ENCODE assay signal across 27 cellular contexts in genomic region chr6:53479871-53480270, GRCh38.
"Had no signal": no experiment of that assay in that cellular context is flagged by ENCODE, and none has a peak within 500 bp of the region (broad histone marks: within the 10 kb centered on the region; RNA-seq: fewer than 3 reads in every experiment).

No MANE protein-coding gene starts in this region.

- H3K9me3 ChIP-seq: esophagus squamous epithelium, gastrocnemius medialis, heart right ventricle, left lung, lower lobe of right lung had no signal

- H3K36me3 ChIP-seq: esophagus squamous epithelium, gastrocnemius medialis, heart right ventricle, left lung, lower lobe of right lung had no signal

- H3K4me1 Mint-ChIP-seq: endodermal cell had no signal

- FAIRE-seq: colon, endometrium, islet of Langerhans, keratinocyte had no signal

- H3K4me3 ChIP-seq: coronary artery, dorsolateral prefrontal cortex, esophagus squamous epithelium, gastrocnemius medialis, heart right ventricle, left lung, lower lobe of right lung had no signal

- DNase-seq: dermis blood vessel endothelial cell; dorsolateral prefrontal cortex; effector CD8-positive, alpha-beta T cell; effector memory CD8-positive, alpha-beta T cell; endodermal cell; erythroblast; esophagus squamous epithelium; foreskin fibroblast; foreskin melanocyte; gastrocnemius medialis; glutamatergic neuron; head of caudate nucleus; heart right ventricle; hippocampal formation; left cardiac atrium; left lung; left ventricle myocardium superior; lower lobe of right lung; mesendoderm; midbrain had no signal

- H3K27ac Mint-ChIP-seq: effector memory CD8-positive, alpha-beta T cell; endodermal cell had no signal

- ATAC-seq: effector memory CD8-positive, alpha-beta T cell; esophagus mucosa; gastrocnemius medialis; heart right ventricle; left cardiac atrium; left lung; left ventricle myocardium superior; lower lobe of right lung had no signal

- H3K27me3 ChIP-seq: dorsolateral prefrontal cortex, gastrocnemius medialis, left lung had no signal

- H3K4me3 Mint-ChIP-seq: effector memory CD8-positive, alpha-beta T cell; endodermal cell had no signal

- H3K27ac ChIP-seq: coronary artery, dorsolateral prefrontal cortex, epithelial cell of prostate, esophagus squamous epithelium, gastrocnemius medialis, heart right ventricle, left lung, lower lobe of right lung had no signal

- H3K9me3 Mint-ChIP-seq: effector memory CD8-positive, alpha-beta T cell; endodermal cell had no signal
